Comparison of ENCODE assay signal across 8 cellular contexts in the genomic region with DNA sequence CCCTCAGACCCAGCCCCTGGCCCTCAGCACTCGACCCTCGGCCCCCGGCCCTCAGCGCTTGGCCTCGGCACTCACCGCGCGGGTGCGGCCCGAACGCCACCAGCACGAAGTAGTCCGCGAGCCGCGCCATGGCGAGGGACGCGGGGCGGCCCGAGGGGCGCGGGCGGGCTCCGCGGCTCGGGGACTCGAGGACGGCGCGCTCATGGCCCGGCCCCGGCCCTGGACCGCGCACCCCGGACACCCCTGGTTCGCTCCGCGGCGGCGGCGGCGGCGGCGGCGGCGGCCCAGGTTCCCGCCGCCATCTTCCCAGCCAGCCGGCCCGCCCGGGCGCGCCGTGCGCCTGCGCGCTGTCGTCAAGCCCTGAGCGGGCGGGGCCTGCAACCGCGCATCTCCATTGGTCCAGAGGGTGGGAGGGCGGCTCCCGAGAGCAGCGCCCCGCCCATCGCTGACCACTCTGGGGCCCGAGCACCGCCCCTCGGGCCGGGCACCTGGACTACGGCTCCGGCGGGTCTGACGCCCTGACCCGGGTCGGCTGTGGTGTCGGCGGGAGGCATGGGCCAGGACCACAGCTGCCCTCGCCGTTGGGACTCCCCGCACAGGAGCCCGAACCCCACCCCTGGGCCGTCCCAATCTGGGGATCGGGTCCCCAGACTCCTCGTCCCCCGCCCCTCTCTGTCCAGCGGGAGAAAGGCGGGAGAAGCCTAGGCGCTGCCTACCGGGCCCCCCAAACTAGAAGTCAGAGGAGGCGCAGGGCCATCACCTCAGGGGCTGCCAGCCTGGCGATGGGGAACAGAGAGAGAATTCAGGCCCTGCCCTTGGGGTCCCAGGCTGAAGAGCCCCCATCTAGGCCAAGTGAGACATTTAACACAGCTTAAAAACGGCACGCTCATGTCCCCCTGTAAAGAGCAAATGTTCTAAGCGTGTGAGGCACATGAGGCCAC. TPM values are rescaled to one million over a fixed set of nuclear protein-coding genes. Genes with fewer than 3 reads are reported as not detected.
DNase-seq lines count a peak whose midpoint lies in the region; ATAC-seq, FAIRE-seq and TF ChIP-seq lines count a peak whose summit lies in the region.

A gene with protein sequence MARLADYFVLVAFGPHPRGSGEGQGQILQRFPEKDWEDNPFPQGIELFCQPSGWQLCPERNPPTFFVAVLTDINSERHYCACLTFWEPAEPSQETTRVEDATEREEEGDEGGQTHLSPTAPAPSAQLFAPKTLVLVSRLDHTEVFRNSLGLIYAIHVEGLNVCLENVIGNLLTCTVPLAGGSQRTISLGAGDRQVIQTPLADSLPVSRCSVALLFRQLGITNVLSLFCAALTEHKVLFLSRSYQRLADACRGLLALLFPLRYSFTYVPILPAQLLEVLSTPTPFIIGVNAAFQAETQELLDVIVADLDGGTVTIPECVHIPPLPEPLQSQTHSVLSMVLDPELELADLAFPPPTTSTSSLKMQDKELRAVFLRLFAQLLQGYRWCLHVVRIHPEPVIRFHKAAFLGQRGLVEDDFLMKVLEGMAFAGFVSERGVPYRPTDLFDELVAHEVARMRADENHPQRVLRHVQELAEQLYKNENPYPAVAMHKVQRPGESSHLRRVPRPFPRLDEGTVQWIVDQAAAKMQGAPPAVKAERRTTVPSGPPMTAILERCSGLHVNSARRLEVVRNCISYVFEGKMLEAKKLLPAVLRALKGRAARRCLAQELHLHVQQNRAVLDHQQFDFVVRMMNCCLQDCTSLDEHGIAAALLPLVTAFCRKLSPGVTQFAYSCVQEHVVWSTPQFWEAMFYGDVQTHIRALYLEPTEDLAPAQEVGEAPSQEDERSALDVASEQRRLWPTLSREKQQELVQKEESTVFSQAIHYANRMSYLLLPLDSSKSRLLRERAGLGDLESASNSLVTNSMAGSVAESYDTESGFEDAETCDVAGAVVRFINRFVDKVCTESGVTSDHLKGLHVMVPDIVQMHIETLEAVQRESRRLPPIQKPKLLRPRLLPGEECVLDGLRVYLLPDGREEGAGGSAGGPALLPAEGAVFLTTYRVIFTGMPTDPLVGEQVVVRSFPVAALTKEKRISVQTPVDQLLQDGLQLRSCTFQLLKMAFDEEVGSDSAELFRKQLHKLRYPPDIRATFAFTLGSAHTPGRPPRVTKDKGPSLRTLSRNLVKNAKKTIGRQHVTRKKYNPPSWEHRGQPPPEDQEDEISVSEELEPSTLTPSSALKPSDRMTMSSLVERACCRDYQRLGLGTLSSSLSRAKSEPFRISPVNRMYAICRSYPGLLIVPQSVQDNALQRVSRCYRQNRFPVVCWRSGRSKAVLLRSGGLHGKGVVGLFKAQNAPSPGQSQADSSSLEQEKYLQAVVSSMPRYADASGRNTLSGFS (N-terminal part only) (minus strand): TSS at position 325 of the 941 bp plus-strand sequence. CDS start 195 bp downstream, at position 130.

- TF ChIP-seq RAD21 in HepG2 (CRISPR knock-in tag; IDR thresholded peaks at IDR 0.05), result no peak

- intact Hi-C loops in activated CD4-positive, alpha-beta memory T cell treated with anti-CD3 and anti-CD28 coated beads for 36 hours (cut with micrococcal nuclease), result loop anchor here (1.0 to 5.0 kb wide), 3 partner anchors 32 to 146 kb away; a partner anchor contains a TSS
- intact Hi-C loops in HepG2 (cut with micrococcal nuclease; ENCODE audit: unreplicated experiment), result no loop called here

- H3K4me3 ChIP-seq in AG10803 (ENCODE audit: low read length) (peak within 1 kb of the TSS; percentile 71), HepG2 (replicated peaks in 1 of 3; ENCODE audit: insufficient read depth in 1 of 3, low read depth in 2 of 3, low read length in 3 of 3) (peak within 1 kb of the TSS; percentile 80 to 87 (median 81))

- peak; percentile 47 for FAIRE-seq in HepG2 (lab: Jason Lieb, UNC)

- CTCF ChIA-PET in activated CD4-positive, alpha-beta memory T cell treated with anti-CD3 and anti-CD28 coated beads for 36 hours (lab: Charles Lee), result interaction anchor here (0.8 to 3.6 kb wide), 4 partner anchors 18 to 146 kb away, joined by 3 to 12 read pairs (median 7); a partner anchor contains a TSS
- CTCF ChIA-PET in HepG2 (lab: Yijun Ruan, JAX; ENCODE audit: low intra/inter-chr PET ratio, low total read pairs), result no interaction called here

- H3K36me3 ChIP-seq in HepG2 (replicated peaks in 1 of 2; ENCODE audit: control insufficient read depth in 1 of 2, insufficient read depth in 2 of 2, low read length in 2 of 2), result no peaks in the 10 kb centered on the region

- WGBS in HepG2 (ENCODE audit: low lambda C conversion rate), result 0% methylated on average over 3 of the region's 97 CpGs

- no peaks in the 10 kb centered on the region for H3K36me3 Mint-ChIP-seq in activated CD4-positive, alpha-beta memory T cell treated with anti-CD3 and anti-CD28 coated beads for 36 hours

- H2AFZ ChIP-seq in HepG2 (ENCODE audit: low read length), result no peak within 1 kb of the TSS

- peak within 1 kb of the TSS; percentile 96 for H3K4me2 ChIP-seq in HepG2 (ENCODE audit: low read depth, low read length)

- TF ChIP-seq POLR2A in HepG2 (IDR thresholded peaks at IDR 0.05; ENCODE audit: insufficient read depth in 1 of 2, low read depth in 2 of 2, low read length in 2 of 2), result peak; percentile 48 to 87; a peak in 3 of 4 replicates

- peak within 1 kb of the TSS; percentile 43 for H3K27ac ChIP-seq in HepG2 (ENCODE audit: extremely low read length, insufficient read depth, low read length)

- BruUV-seq in HepG2 (replicated peaks; lab: Mats Ljungman, UMichigan), result TSS peak; percentile 81

- peak within 1 kb of the TSS; percentile 81 for H3K9ac ChIP-seq in HepG2 (ENCODE audit: insufficient read depth, low read depth, low read length)

- ATAC-seq in GM19035 (IDR thresholded peaks at IDR 0.05; ENCODE audit: unreplicated experiment), result peak; percentile 66
- peak; percentile 59 for ATAC-seq in HG03439 (IDR thresholded peaks at IDR 0.05; ENCODE audit: unreplicated experiment)
- peak; percentile 87 for ATAC-seq in HepG2

- H3K4me3 Mint-ChIP-seq in activated CD4-positive, alpha-beta memory T cell treated with anti-CD3 and anti-CD28 coated beads for 36 hours, result peak within 1 kb of the TSS; percentile 95

- peaks cover 47% of the 10 kb centered on the region for H3K4me1 Mint-ChIP-seq in activated CD4-positive, alpha-beta memory T cell treated with anti-CD3 and anti-CD28 coated beads for 36 hours (ENCODE audit: low read depth)

- POLR2A ChIA-PET in activated CD4-positive, alpha-beta memory T cell treated with anti-CD3 and anti-CD28 coated beads for 36 hours (lab: Charles Lee), result interaction anchor here (0.9 to 1.7 kb wide), 4 partner anchors 10 to 51 kb away, joined by 3 to 7 read pairs (median 4); a partner anchor contains a TSS
- POLR2A ChIA-PET in HepG2 (lab: Yijun Ruan, JAX), result interaction anchor here (0.6 to 1.2 kb wide), 3 partner anchors 11 to 51 kb away, joined by 3 to 4 read pairs (median 3); a partner anchor contains a TSS

- H3K27me3 Mint-ChIP-seq in activated CD4-positive, alpha-beta memory T cell treated with anti-CD3 and anti-CD28 coated beads for 36 hours, result no peaks in the 10 kb centered on the region

- H4K20me1 ChIP-seq in HepG2 (ENCODE audit: insufficient read depth, low read length), result peaks cover 35% of the 10 kb centered on the region

- no peak for TF ChIP-seq CTCF in AG10803 (conservative IDR thresholded peaks at IDR 0.05; ENCODE audit: low read length)
- TF ChIP-seq CTCF in HepG2 (CRISPR knock-in tag; IDR thresholded peaks at IDR 0.05), result no peak

- H3K79me2 ChIP-seq in HepG2 (ENCODE audit: insufficient read depth, low read length), result peaks cover 42% of the 10 kb centered on the region

- H3K9me3 ChIP-seq in HepG2 (ENCODE audit: low read length), result no peaks in the 10 kb centered on the region

- H3K4me1 ChIP-seq in HepG2 (ENCODE audit: insufficient read depth, low read length), result peaks cover 63% of the 10 kb centered on the region

- in situ Hi-C loops in HepG2 (cut with HindIII; ENCODE audit: extremely low pct_ligation_motif_present, low pct_unique_long_range_greater_than_20kb), result no loop called here

- DNase-seq in AG10803 (ENCODE audit: low read depth), result peak; percentile 85
- DNase-seq in NCI-H748 treated with DMSO at 0.1 percent for 48 hours (lab: John Stamatoyannopoulos, UW), result peak; percentile 77
- DNase-seq in activated CD4-positive, alpha-beta memory T cell treated with anti-CD3 and anti-CD28 coated beads for 36 hours, result peak; percentile 93
- DNase-seq in dermis microvascular lymphatic vessel endothelial cell (ENCODE audit: low read depth in 2 of 2), result peak; percentile 69 to 91
- peak; percentile 79 for DNase-seq in HepG2 (ENCODE audit: low spot score)
- DNase-seq in stimulated activated CD4-positive, alpha-beta T cell treated with anti-CD3 and anti-CD28 coated beads, Interleukin-2, amount 100 ng/mL, for 4 hours (ENCODE audit: low read depth), result peak; percentile 83

- H3K27ac Mint-ChIP-seq in activated CD4-positive, alpha-beta memory T cell treated with anti-CD3 and anti-CD28 coated beads for 36 hours, result peak within 1 kb of the TSS; percentile 78

- no peaks in the 10 kb centered on the region for H3K9me3 Mint-ChIP-seq in activated CD4-positive, alpha-beta memory T cell treated with anti-CD3 and anti-CD28 coated beads for 36 hours

- H3K27me3 ChIP-seq in HepG2 (ENCODE audit: control insufficient read depth in 1 of 2, insufficient read depth in 2 of 2, low read length in 2 of 2), result no peaks in the 10 kb centered on the region

- no peak for TF ChIP-seq EP300 in HepG2 (IDR thresholded peaks at IDR 0.05; ENCODE audit: low read depth in 2 of 2, low read length in 2 of 2)
- no peak for TF ChIP-seq EP300 in HepG2 (CRISPR knock-in tag; IDR thresholded peaks at IDR 0.05; ENCODE audit: borderline replicate concordance)

RNA-seq across cellular contexts. Expression of the gene that starts here (rescaled TPM):
- total RNA-seq in activated CD4-positive, alpha-beta memory T cell treated with anti-CD3 and anti-CD28 coated beads for 36 hours, result 100 to 1,000 TPM; 110 to 112 TPM
- total RNA-seq in dermis microvascular lymphatic vessel endothelial cell (26.7 and 35.4 TPM in 2 replicates), HepG2 (2016; rRNA removed; fragmentation: Illumina TruSeq; extraction: Trizol) (21.3 and 40.9 TPM in 2 replicates)
- total RNA-seq in HepG2 (2016; cell fraction: cytosol; rRNA removed; fragmentation: Illumina TruSeq; extraction: Trizol; ENCODE audit: low read depth), result 10.6 and 11.9 TPM in 2 replicates
- total RNA-seq in HepG2 (2016; cell fraction: insoluble cytoplasmic fraction; rRNA removed; fragmentation: Illumina TruSeq; extraction: Trizol), result 18.4 and 42.1 TPM in 2 replicates
- total RNA-seq in HepG2 (2016; cell fraction: membrane; rRNA removed; fragmentation: Illumina TruSeq; extraction: Trizol), result 25.7 and 27.6 TPM in 2 replicates
- 35.2 and 39.9 TPM in 2 replicates for total RNA-seq in HepG2 (2016; cell fraction: nucleus; rRNA removed; fragmentation: Illumina TruSeq; extraction: Trizol)
- 31.7 and 43.3 TPM in 2 replicates for polyA plus RNA-seq in HepG2 (2011; rRNA removed)
- polyA plus RNA-seq in HepG2 (2011; cell fraction: cytosol; rRNA removed), result 23.0 and 36.7 TPM in 2 replicates
- polyA plus RNA-seq in HepG2 (2011; cell fraction: nucleus; rRNA removed), result 212 and 268 TPM in 2 replicates
- polyA plus RNA-seq in HepG2 (2012), result 35.0 and 42.8 TPM in 2 replicates
- 5.2 and 5.5 TPM in 2 replicates for polyA plus RNA-seq in HepG2 (2016; cell fraction: cytosol; fragmentation: Illumina TruSeq; extraction: Trizol; ENCODE audit: low read depth)
- polyA plus RNA-seq in HepG2 (2016; cell fraction: insoluble cytoplasmic fraction; fragmentation: Illumina TruSeq; extraction: Trizol; ENCODE audit: low read depth), result 23.9 and 35.9 TPM in 2 replicates
- 16.7 and 21.6 TPM in 2 replicates for polyA plus RNA-seq in HepG2 (2016; cell fraction: membrane; fragmentation: Illumina TruSeq; extraction: Trizol; ENCODE audit: low read depth)
- polyA plus RNA-seq in HepG2 (2016; cell fraction: nucleus; fragmentation: Illumina TruSeq; extraction: Trizol; ENCODE audit: insufficient read depth, low read depth), result 92.6 and 93.2 TPM in 2 replicates
- 67.4 and 124 TPM in 2 replicates for polyA minus RNA-seq in HepG2 (2011; rRNA and poly(A)+ RNA removed; ENCODE audit: low replicate concordance)
- polyA minus RNA-seq in HepG2 (2011; cell fraction: cytosol; rRNA and poly(A)+ RNA removed), result 36.5 and 37.3 TPM in 2 replicates
- polyA minus RNA-seq in HepG2 (2011; cell fraction: nucleus; rRNA and poly(A)+ RNA removed), result 65.0 and 67.6 TPM in 2 replicates

Comparison
In these comparisons a context has a peak if more than half of its experiments do, and no peak if none do; other contexts are left out.
1. Peak in every context shown above with its lines: DNase-seq, ATAC-seq, H3K4me3 ChIP-seq and H3K27ac ChIP-seq.